In the genomic region with DNA sequence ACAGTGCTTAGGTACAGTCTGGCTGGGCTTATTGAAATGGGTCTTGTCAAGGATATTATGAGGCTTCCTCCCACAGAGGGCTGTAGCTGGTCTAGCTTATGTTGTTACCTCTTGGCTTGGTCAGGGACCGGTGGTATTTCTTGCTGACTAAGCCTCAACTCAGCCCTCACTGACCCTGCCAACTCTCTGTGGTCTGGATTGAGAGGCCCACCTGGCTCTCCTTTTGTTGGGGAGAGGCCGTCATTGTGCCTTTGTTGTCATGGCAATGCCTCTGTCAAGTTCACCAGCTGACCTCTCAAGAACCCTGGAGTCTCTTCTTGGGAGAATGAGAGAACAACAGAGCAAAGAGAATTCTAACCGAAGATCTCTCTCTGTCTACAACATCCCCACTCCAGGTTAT, we compare ENCODE assay signal across 15 cellular contexts.
A peak's percentile ranks its signal among the peaks of the same experiment; 100 is the strongest.
DNase-seq lines count a peak whose midpoint lies in the region; ATAC-seq, FAIRE-seq and TF ChIP-seq lines count a peak whose summit lies in the region.
"Had no signal": no experiment of that assay in that cellular context is flagged by ENCODE, and none has a peak within 500 bp of the region (broad histone marks: within the 10 kb centered on the region; RNA-seq: fewer than 3 reads in every experiment).

No MANE protein-coding gene starts in this region.

- intact Hi-C loops in pancreas (cut with DNase I) = no loop called here

- H3K9me3 ChIP-seq in pancreas = no peaks in the 10 kb centered on the region
- H3K9me3 ChIP-seq: Caco-2 had no signal

- TF ChIP-seq CTCF in brain (conservative IDR thresholded peaks at IDR 0.05) = no peak
- no peak for TF ChIP-seq CTCF in nephron progenitor cell (IDR thresholded peaks at IDR 0.05)
- TF ChIP-seq CTCF in pancreas (IDR thresholded peaks at IDR 0.05) = no peak

- H3K36me3 Mint-ChIP-seq in brain (peaks cover 22% of the 10 kb centered on the region), nephron progenitor cell (ENCODE audit: low read depth) (no peaks in the 10 kb centered on the region)

- peak overlapping the region in 1 of 5 experiments; percentile 44 for H3K4me3 Mint-ChIP-seq in brain
- no peak overlapping the region for H3K4me3 Mint-ChIP-seq in nephron progenitor cell

- ATAC-seq in pancreas (no peak), HG03378 (IDR thresholded peaks at IDR 0.05; ENCODE audit: unreplicated experiment) (no peak), GM21381 (IDR thresholded peaks at IDR 0.05; ENCODE audit: unreplicated experiment) (no peak)
- ATAC-seq: Panc1 had no signal

- DNase-seq in EL (peak; percentile 10), M059J (ENCODE audit: low read depth) (peak; percentile 99), nephron progenitor cell (no peak), pancreas (no peak), activated gamma-delta T cell treated with Interleukin-2 at 50 U/mL for 16 hours (no peak)
- DNase-seq: activated CD8-positive, alpha-beta memory T cell treated with anti-CD3 and anti-CD28 coated beads, Interleukin-2, amount 50 U/mL, for 48 hours; Caco-2; NCI-H1048 had no signal

- no peak overlapping the region for H3K27ac ChIP-seq in pancreas
- H3K27ac ChIP-seq: HL-60 had no signal

- WGBS in pancreas, 2 donors = 80 to 86% methylated on average over 3 of the region's 3 CpGs

- H3K4me1 Mint-ChIP-seq in brain (peaks cover 53% of the 10 kb centered on the region), nephron progenitor cell (peaks cover 19% of the 10 kb centered on the region)

- FAIRE-seq in pancreas (lab: Jason Lieb, UNC) = no peak
- FAIRE-seq: endothelial cell of umbilical vein, GM12891 had no signal

- no peaks in the 10 kb centered on the region for H3K36me3 ChIP-seq in pancreas

- no peak overlapping the region for H3K4me3 ChIP-seq in pancreas

- H3K27me3 Mint-ChIP-seq in brain (no peaks in the 10 kb centered on the region), nephron progenitor cell (ENCODE audit: low read depth, poor library complexity) (no peaks in the 10 kb centered on the region)

- H3K4me1 ChIP-seq in pancreas = no peaks in the 10 kb centered on the region
- H3K4me1 ChIP-seq: Caco-2 had no signal

- H3K9me3 Mint-ChIP-seq in brain = no peaks in the 10 kb centered on the region
- no peaks in the 10 kb centered on the region for H3K9me3 Mint-ChIP-seq in nephron progenitor cell

- no peaks in the 10 kb centered on the region for H3K27me3 ChIP-seq in pancreas

- H3K27ac Mint-ChIP-seq in brain = peak overlapping the region in 4 of 5 experiments; percentile 54 to 86 (median 80)
- peak overlapping the region; percentile 83 for H3K27ac Mint-ChIP-seq in nephron progenitor cell

Comparison
In these comparisons a context has a peak if more than half of its experiments do, and no peak if none do; other contexts are left out.
1. DNase-seq: peak in EL (single experiment) and M059J (single experiment); none in nephron progenitor cell (single experiment), pancreas (0 of 6) and activated gamma-delta T cell treated with Interleukin-2 at 50 U/mL for 16 hours (single experiment).